1 cellular context compared by ENCODE assay signal in the genomic region with DNA sequence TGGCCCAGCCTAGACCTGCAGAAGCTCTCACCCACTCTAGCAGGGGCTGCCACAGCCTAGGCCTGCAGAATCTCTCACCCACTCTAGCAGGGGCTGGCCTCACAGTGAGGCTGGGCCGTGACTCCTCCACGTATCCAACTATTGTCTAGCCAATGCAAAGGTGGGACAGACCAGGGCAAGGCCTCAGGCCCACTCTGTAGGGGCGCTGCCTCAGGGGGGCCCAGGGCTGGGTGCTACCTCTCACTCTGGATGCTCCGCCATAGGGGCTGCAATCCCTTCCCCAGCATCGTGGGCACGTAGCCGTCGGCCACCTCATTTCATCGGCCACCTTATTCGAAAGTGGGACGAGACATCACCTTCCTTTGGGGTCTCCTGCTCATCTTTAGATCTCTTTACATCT.
TF ChIP-seq lines count a peak whose summit lies in the region.

No MANE protein-coding gene starts in this region.

TF ChIP-seq in WTC11, 78 proteins besides CTCF, POLR2A, EP300 and RAD21 (continued from another document):
- no peak for TF ChIP-seq ZNF281 (CRISPR knock-in tag; IDR thresholded peaks at IDR 0.05)
- TF ChIP-seq, protein P1, sequence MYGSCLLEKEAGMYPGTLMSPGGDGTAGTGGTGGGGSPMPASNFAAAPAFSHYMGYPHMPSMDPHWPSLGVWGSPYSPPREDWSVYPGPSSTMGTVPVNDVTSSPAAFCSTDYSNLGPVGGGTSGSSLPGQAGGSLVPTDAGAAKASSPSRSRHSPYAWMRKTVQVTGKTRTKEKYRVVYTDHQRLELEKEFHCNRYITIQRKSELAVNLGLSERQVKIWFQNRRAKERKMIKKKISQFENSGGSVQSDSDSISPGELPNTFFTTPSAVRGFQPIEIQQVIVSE (CRISPR knock-in tag; IDR thresholded peaks at IDR 0.05; ENCODE audit: borderline replicate concordance): no peak
- TF ChIP-seq AFF4 (CRISPR knock-in tag; IDR thresholded peaks at IDR 0.05; ENCODE audit: borderline replicate concordance): no peak
- no peak for TF ChIP-seq NR1H2 (CRISPR knock-in tag; IDR thresholded peaks at IDR 0.05)
- TF ChIP-seq JAZF1 (CRISPR knock-in tag; IDR thresholded peaks at IDR 0.05): no peak
- no peak for TF ChIP-seq E2F4 (CRISPR knock-in tag; IDR thresholded peaks at IDR 0.05; ENCODE audit: borderline replicate concordance, low read depth)
- TF ChIP-seq ZNF512 (CRISPR knock-in tag; IDR thresholded peaks at IDR 0.05; ENCODE audit: borderline replicate concordance): no peak
- TF ChIP-seq, protein P2, sequence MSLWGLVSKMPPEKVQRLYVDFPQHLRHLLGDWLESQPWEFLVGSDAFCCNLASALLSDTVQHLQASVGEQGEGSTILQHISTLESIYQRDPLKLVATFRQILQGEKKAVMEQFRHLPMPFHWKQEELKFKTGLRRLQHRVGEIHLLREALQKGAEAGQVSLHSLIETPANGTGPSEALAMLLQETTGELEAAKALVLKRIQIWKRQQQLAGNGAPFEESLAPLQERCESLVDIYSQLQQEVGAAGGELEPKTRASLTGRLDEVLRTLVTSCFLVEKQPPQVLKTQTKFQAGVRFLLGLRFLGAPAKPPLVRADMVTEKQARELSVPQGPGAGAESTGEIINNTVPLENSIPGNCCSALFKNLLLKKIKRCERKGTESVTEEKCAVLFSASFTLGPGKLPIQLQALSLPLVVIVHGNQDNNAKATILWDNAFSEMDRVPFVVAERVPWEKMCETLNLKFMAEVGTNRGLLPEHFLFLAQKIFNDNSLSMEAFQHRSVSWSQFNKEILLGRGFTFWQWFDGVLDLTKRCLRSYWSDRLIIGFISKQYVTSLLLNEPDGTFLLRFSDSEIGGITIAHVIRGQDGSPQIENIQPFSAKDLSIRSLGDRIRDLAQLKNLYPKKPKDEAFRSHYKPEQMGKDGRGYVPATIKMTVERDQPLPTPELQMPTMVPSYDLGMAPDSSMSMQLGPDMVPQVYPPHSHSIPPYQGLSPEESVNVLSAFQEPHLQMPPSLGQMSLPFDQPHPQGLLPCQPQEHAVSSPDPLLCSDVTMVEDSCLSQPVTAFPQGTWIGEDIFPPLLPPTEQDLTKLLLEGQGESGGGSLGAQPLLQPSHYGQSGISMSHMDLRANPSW (CRISPR knock-in tag; conservative IDR thresholded peaks at IDR 0.05; ENCODE audit: low read depth): no peak
- no peak for TF ChIP-seq SP1 (CRISPR knock-in tag; conservative IDR thresholded peaks at IDR 0.05)
- no peak for TF ChIP-seq ZSCAN18 (CRISPR knock-in tag; IDR thresholded peaks at IDR 0.05)
